Comparison of ENCODE assay signal across 9 cellular contexts in the genomic region with DNA sequence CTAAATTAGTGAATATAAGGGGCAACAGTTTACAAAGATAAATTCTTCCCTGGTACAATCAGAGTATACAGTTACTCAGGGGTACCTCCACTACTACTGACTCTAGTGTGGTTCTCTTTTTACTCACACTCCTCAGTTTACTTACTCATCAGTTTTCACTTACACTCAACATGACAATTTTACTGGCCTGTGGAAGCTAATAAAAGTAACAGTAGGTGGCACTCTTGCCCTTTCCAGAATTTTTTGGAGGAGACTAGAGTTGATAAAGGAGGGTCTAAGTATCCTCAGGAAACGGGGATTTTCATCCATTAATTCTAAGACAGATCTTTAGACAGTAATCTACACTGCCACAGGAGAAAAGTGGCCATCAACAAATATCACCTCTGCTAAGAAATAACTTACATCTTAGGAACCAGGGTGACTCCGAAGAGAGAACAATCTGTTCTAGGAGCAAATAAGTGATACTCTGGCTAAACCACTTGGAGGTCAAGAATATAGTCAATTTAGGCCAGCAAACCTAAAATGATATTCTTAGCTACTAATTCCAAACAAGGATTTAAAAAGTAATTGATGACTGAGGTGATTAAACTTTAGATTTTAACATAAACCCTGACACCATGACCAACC.
DNase-seq lines count a peak whose midpoint lies in the region; ATAC-seq and TF ChIP-seq lines count a peak whose summit lies in the region.
"Had no signal": no experiment of that assay in that cellular context is flagged by ENCODE, and none has a peak within 500 bp of the region (broad histone marks: within the 10 kb centered on the region; RNA-seq: fewer than 3 reads in every experiment).

No MANE protein-coding gene starts in this region.

- peaks cover 61% of the 10 kb centered on the region for H3K36me3 Mint-ChIP-seq in nephron (ENCODE audit: low read depth)

- TF ChIP-seq EP300 in Ishikawa (IDR thresholded peaks at IDR 0.05; ENCODE audit: borderline replicate concordance), result no peak

- H3K9me3 Mint-ChIP-seq in nephron, result no peaks in the 10 kb centered on the region

- DNase-seq in NCI-H748 (lab: John Stamatoyannopoulos, UW; ENCODE audit: unreplicated experiment) (peak; percentile 18), NCI-H748 treated with DMSO at 0.1 percent for 48 hours (lab: John Stamatoyannopoulos, UW) (no peak), fibroblast of gingiva (ENCODE audit: low read depth) (peak; percentile 25), GM19238 (ENCODE audit: insufficient read length, low spot score) (no peak)

- peak; percentile 78 for TF ChIP-seq RAD21 in Ishikawa (IDR thresholded peaks at IDR 0.05; ENCODE audit: low read depth)

- peak; percentile 73 to 78 (median 78) for TF ChIP-seq CTCF in nephron (IDR thresholded peaks at IDR 0.05; ENCODE audit: unreplicated experiment in 3 of 3)

- no peaks in the 10 kb centered on the region for H3K4me1 Mint-ChIP-seq in nephron

- ATAC-seq in SK-N-SH treated with all-trans-retinoic acid at 6 μM for 48 hours (peak; percentile 94), HG02970 (IDR thresholded peaks at IDR 0.05; ENCODE audit: low FRiP score, unreplicated experiment) (no peak)

- no peak overlapping the region for H3K4me3 Mint-ChIP-seq in nephron
- H3K4me3 Mint-ChIP-seq: activated naive CD8-positive, alpha-beta T cell had no signal

- H3K27me3 Mint-ChIP-seq in nephron (ENCODE audit: low read depth), result no peaks in the 10 kb centered on the region
- H3K27me3 Mint-ChIP-seq: activated naive CD8-positive, alpha-beta T cell had no signal

- no peak overlapping the region for H3K27ac Mint-ChIP-seq in nephron
- H3K27ac Mint-ChIP-seq: activated naive CD8-positive, alpha-beta T cell had no signal

TF ChIP-seq in Ishikawa, 13 proteins besides CTCF, POLR2A, EP300 and RAD21:
- TF ChIP-seq CREB1 (IDR thresholded peaks at IDR 0.05; ENCODE audit: low read depth) (no peak), TCF12 (IDR thresholded peaks at IDR 0.05; ENCODE audit: low read depth) (no peak), CEBPB (IDR thresholded peaks at IDR 0.05) (no peak), TEAD4 (IDR thresholded peaks at IDR 0.05) (no peak), YY1 (IDR thresholded peaks at IDR 0.05; ENCODE audit: low read depth) (no peak), ZBTB7A (IDR thresholded peaks at IDR 0.05; ENCODE audit: low read depth) (no peak), TAF1 (IDR thresholded peaks at IDR 0.05; ENCODE audit: low read depth) (no peak), EGR1 (IDR thresholded peaks at IDR 0.05) (no peak)

TF ChIP-seq in SK-N-SH treated with all-trans-retinoic acid at 6 μM for 48 hours, 23 proteins besides CTCF, POLR2A, EP300 and RAD21:
- TF ChIP-seq ISL1 (CRISPR knock-in tag; IDR thresholded peaks at IDR 0.05), result no peak
- TF ChIP-seq, protein P1, sequence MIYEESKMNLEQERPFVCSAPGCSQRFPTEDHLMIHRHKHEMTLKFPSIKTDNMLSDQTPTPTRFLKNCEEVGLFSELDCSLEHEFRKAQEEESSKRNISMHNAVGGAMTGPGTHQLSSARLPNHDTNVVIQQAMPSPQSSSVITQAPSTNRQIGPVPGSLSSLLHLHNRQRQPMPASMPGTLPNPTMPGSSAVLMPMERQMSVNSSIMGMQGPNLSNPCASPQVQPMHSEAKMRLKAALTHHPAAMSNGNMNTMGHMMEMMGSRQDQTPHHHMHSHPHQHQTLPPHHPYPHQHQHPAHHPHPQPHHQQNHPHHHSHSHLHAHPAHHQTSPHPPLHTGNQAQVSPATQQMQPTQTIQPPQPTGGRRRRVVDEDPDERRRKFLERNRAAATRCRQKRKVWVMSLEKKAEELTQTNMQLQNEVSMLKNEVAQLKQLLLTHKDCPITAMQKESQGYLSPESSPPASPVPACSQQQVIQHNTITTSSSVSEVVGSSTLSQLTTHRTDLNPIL (CRISPR knock-in tag; IDR thresholded peaks at IDR 0.05; ENCODE audit: low read depth), result 0 out of 2 replicates have a peak, but pooled peaks have one; percentile 30
TF ChIP-seq in SK-N-SH treated with all-trans-retinoic acid at 6 μM for 48 hours: peak in this region for 1.

Comparison
In these comparisons a context has a peak if more than half of its experiments do, and no peak if none do; other contexts are left out.
1. DNase-seq: peak in NCI-H748 (single experiment) and fibroblast of gingiva (single experiment); none in NCI-H748 treated with DMSO at 0.1 percent for 48 hours (single experiment) and GM19238 (single experiment).